In the genomic region with DNA sequence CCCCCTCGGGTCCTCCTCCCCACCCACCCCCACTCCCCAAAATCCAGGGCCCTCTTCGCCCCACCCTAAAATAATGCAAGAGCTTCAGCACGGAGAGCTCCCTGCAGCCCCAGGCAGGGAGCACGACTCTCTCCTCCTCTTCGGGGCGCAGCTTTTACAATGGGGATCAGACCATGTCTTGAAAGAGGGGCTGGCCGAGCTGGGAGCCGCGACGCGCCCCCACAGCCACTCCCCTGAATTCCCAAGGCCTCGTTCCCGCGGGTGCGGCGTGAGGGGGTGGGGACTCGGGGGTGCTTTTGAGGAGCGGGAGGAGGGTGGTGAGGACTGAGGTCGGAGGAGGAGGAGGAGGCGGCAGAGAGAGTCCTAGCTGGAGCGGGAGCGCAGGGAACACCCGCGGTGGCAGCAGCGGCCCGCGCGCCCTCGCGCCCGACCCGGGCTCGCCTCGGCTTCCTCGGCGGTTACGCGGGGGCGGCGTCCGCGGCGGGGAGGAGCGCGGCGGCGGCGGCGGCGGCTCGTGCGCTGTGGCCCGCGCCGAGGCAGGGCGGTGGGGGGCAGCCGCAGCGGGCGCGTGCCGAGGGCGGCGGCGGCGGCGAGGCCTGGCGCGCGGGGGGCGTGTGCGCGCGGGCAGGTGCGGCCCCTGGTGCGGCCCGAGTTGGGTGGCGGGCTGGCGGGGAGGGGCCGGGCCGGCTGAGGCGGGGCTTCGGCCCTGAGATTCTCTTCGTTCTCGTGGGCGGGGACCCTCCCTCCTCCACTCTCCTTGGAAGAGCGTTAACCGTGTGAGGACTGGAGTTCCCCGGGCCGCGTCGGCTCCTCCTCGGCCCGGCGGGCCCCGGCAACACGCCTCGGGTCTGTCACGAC, we compare ENCODE assay signal across 9 cellular contexts. TPM values are rescaled to one million over a fixed set of nuclear protein-coding genes. Genes with fewer than 3 reads are reported as not detected.
A peak's percentile ranks its signal among the peaks of the same experiment; 100 is the strongest.
DNase-seq lines count a peak whose midpoint lies in the region; ATAC-seq, FAIRE-seq and TF ChIP-seq lines count a peak whose summit lies in the region.
"Had no signal": no experiment of that assay in that cellular context is flagged by ENCODE, and none has a peak within 500 bp of the region (broad histone marks: within the 10 kb centered on the region; RNA-seq: fewer than 3 reads in every experiment).

ANKS1B (minus strand) TSS at position 666 of the 858 bp plus-strand sequence. CDS start 699 bp downstream, outside the sequence.

- H3K27ac ChIP-seq in BLaER1, result peak within 1 kb of the TSS; percentile 92
- no peak within 1 kb of the TSS for H3K27ac ChIP-seq in GM12878 (ENCODE audit: control insufficient read depth, insufficient read depth)
- H3K27ac ChIP-seq in sigmoid colon, result peak within 1 kb of the TSS; percentile 80 to 88 (median 84)

- H4K20me1 ChIP-seq in BLaER1, result no peaks in the 10 kb centered on the region
- no peaks in the 10 kb centered on the region for H4K20me1 ChIP-seq in GM12878 (ENCODE audit: control insufficient read depth, insufficient read depth)

- no peak for FAIRE-seq in GM12878 (lab: Jason Lieb, UNC)

- intact Hi-C loops in GM12878 (cut with micrococcal nuclease; ENCODE audit: unreplicated experiment) (no loop called here), sigmoid colon (cut with DNase I) (loop anchor here (1.0 to 2.0 kb wide), 2 partner anchors 74 to 174 kb away; no protein-coding TSS in a partner anchor)

- RAD21 ChIA-PET in GM12878 (lab: Charles Lee; ENCODE audit: unreplicated experiment), result interaction anchor here (0.5 kb wide), 1 partner anchor 72 kb away, joined by 3 read pairs; no protein-coding TSS in a partner anchor

- ATAC-seq in HG03442 (IDR thresholded peaks at IDR 0.05; ENCODE audit: unreplicated experiment) (peak; percentile 60), GM12878 (peak; percentile 70)

- 0 out of 2 replicates have a peak, but pooled peaks cover 5% of the 10 kb centered on the region for H3K9me3 ChIP-seq in BLaER1
- H3K9me3 ChIP-seq in GM12878 (replicated peaks; ENCODE audit: control insufficient read depth, insufficient read depth, low read length), result no peaks in the 10 kb centered on the region
- H3K9me3 ChIP-seq in sigmoid colon, result no peaks in the 10 kb centered on the region

- in situ Hi-C loops in GM12878 (cut with MboI), result no loop called here

- H3K9ac ChIP-seq in BLaER1, result peak within 1 kb of the TSS; percentile 89
- H3K9ac ChIP-seq in GM12878 (ENCODE audit: control insufficient read depth, insufficient read depth, low read length), result no peak within 1 kb of the TSS; the same call in 1 of the 2 replicates

- DNase-seq in GM19238 (ENCODE audit: insufficient read length, low spot score) (peak; percentile 14), NCI-H82 (lab: John Stamatoyannopoulos, UW) (peak; percentile 94), GM12878 (ENCODE audit: low read depth, low spot score) (no peak), sigmoid colon (peak; percentile 74), T-helper 9 cell (no peak)

- TF ChIP-seq POLR2A in GM12878 (IDR thresholded peaks at IDR 0.05; ENCODE audit: low read depth, low read length) (no peak), sigmoid colon (IDR thresholded peaks at IDR 0.05) (no peak)

- H2AFZ ChIP-seq in GM12878 (ENCODE audit: control insufficient read depth, low read depth, low read length), result peak within 1 kb of the TSS; percentile 35

- H3K27me3 ChIP-seq in BLaER1, result no peaks in the 10 kb centered on the region
- peaks cover 0 to 8% of the 10 kb centered on the region in 2 experiments; a peak in 2 of 4 replicates for H3K27me3 ChIP-seq in GM12878 (replicated peaks in 1 of 2; ENCODE audit: control insufficient read depth in 2 of 2, insufficient read depth in 2 of 2, low read length in 1 of 2)
- H3K27me3 ChIP-seq in sigmoid colon, result no peaks in the 10 kb centered on the region

- no peak for TF ChIP-seq CTCF in GM12878 (IDR thresholded peaks at IDR 0.05 in 2 of 3, conservative IDR thresholded peaks at IDR 0.05 in 1 of 3; ENCODE audit: control insufficient read depth in 2 of 3, extremely low read depth in 1 of 3, insufficient read depth in 1 of 3, low read depth in 3 of 3, low read length in 3 of 3)
- no peak for TF ChIP-seq CTCF in sigmoid colon (IDR thresholded peaks at IDR 0.05)

- H3K4me2 ChIP-seq in BLaER1, result peak within 1 kb of the TSS; percentile 91
- H3K4me2 ChIP-seq in GM12878 (ENCODE audit: control insufficient read depth, insufficient read depth), result peak within 1 kb of the TSS; percentile 92

- TF ChIP-seq EP300 in GM12878 (IDR thresholded peaks at IDR 0.05; ENCODE audit: borderline replicate concordance in 1 of 2, control insufficient read depth in 1 of 2, low read depth in 2 of 2, low read length in 2 of 2) (no peak), sigmoid colon (IDR thresholded peaks at IDR 0.05) (no peak)

- 11% methylated on average over 40 of the region's 98 CpGs for WGBS in GM12878 (ENCODE audit: insufficient coverage, insufficient replicate concordance, low lambda C conversion rate, missing lambda C conversion rate)
- 1% methylated on average over 98 of the region's 98 CpGs for WGBS in sigmoid colon, 2 donors

- POLR2A ChIA-PET in GM12878 (lab: Charles Lee), result no interaction called here

- SMC1A ChIA-PET in GM12878 (lab: Charles Lee; ENCODE audit: uncharacterized antibody, unreplicated experiment), result no interaction called here

- H3K4me3 ChIP-seq in BLaER1 (peak within 1 kb of the TSS; percentile 85), GM12878 (peak within 1 kb of the TSS; percentile 53; the same call in 1 of the 2 replicates), iPS-11a (ENCODE audit: low read depth, low read length) (peak within 1 kb of the TSS; percentile 71), sigmoid colon (peak within 1 kb of the TSS; percentile 71 to 82 (median 80))

- no TSS peak for BruUV-seq in GM12878 (replicated peaks; lab: Mats Ljungman, UMichigan)

- H3K36me3 ChIP-seq in BLaER1 (no peaks in the 10 kb centered on the region), GM12878 (ENCODE audit: control insufficient read depth in 2 of 2, insufficient read depth in 2 of 2, low read length in 1 of 2) (no peaks in the 10 kb centered on the region), sigmoid colon (no peaks in the 10 kb centered on the region)

- no peak for TF ChIP-seq RAD21 in GM12878 (IDR thresholded peaks at IDR 0.05; ENCODE audit: insufficient read depth, low read depth, low read length)

- CTCF ChIA-PET in GM12878 (lab: Yijun Ruan, JAX), result no interaction called here

- H3K4me1 ChIP-seq in BLaER1 (peaks cover 31% of the 10 kb centered on the region), GM12878 (ENCODE audit: control insufficient read depth, insufficient read depth, low read length) (peaks cover 2% of the 10 kb centered on the region; the same call in 1 of the 2 replicates), sigmoid colon (peaks cover 0 to 23% (median 19%) of the 10 kb centered on the region in 4 donors)

- no peaks in the 10 kb centered on the region for H3K79me2 ChIP-seq in GM12878 (ENCODE audit: control insufficient read depth, insufficient read depth, low read length)

TF ChIP-seq in GM12878, 131 proteins besides CTCF, POLR2A, EP300 and RAD21:
- TF ChIP-seq RB1 (IDR thresholded peaks at IDR 0.05; ENCODE audit: borderline replicate concordance), result no peak
- peak in 1 of 2 experiments; percentile 49; a peak in 2 of 4 replicates for TF ChIP-seq BHLHE40 (IDR thresholded peaks at IDR 0.05; ENCODE audit: borderline replicate concordance in 1 of 2, low read depth in 2 of 2, low read length in 1 of 2)
- TF ChIP-seq EGR1 (IDR thresholded peaks at IDR 0.05; ENCODE audit: borderline replicate concordance in 1 of 2, low read depth in 2 of 2, low read length in 2 of 2), result 0 out of 3 replicates have a peak, but pooled peaks of 1 of the 2 experiments have one; percentile 56
TF ChIP-seq in GM12878: peak in this region for 2.

RNA-seq across cellular contexts. Expression of gene ANKS1B, which starts in this region (rescaled TPM):
- total RNA-seq in GM12878 (2013; cell fraction: nucleolus; rRNA removed), result 0.20 TPM in 1 of 2 replicates, not detected in the other
- total RNA-seq in GM12878 (2014; rRNA removed) (not detected in 2 replicates), GM12878 (2014; rRNA removed; fragmentation: Illumina TruSeq; extraction: Trizol) (not detected in 2 replicates), GM12878 (2021) (not detected in 2 replicates), sigmoid colon (10 to 100 TPM; 27.7 to 57.3 (median 37.1) TPM)
- 0.84 TPM for polyA plus RNA-seq in GM12878 (2011; ENCODE audit: low read depth)
- polyA plus RNA-seq in GM12878 (2011; rRNA removed) (0.03 TPM in 1 of 2 replicates, not detected in the other), GM12878 (2014; fragmentation: Illumina TruSeq; extraction: Trizol) (not detected in 2 replicates), GM12878 (2014; fragmentation: Nextera tagmentation; extraction: Ambion mirVana) (1 to 10 TPM in 1 of 2 experiments, under 1 TPM in 1; 0.82 to 1.3 TPM), GM12878 (2014; rRNA removed) (not detected in 2 replicates), GM12878 (2016; fragmentation: Nextera tagmentation; extraction: Ambion mirVana) (under 1 TPM in 1 of 2 experiments, not detected in 1; 0.16 TPM), sigmoid colon (1 to 10 TPM in 2 of 3 donors, not detected in 1; 1.0 to 1.2 TPM)
- not detected in 2 replicates for polyA plus RNA-seq in GM12878 (2011; cell fraction: cytosol; rRNA removed)
- 0.04 and 0.06 TPM in 2 replicates for polyA plus RNA-seq in GM12878 (2011; cell fraction: nucleus; rRNA removed)
- polyA plus RNA-seq in GM12878 (2012), result not detected in 2 replicates
- polyA minus RNA-seq in GM12878 (2011; rRNA and poly(A)+ RNA removed), result 0.77 TPM in 1 of 2 replicates, not detected in the other
- polyA minus RNA-seq in GM12878 (2011; cell fraction: cytosol; rRNA and poly(A)+ RNA removed), result not detected in 2 replicates
- 0.29 TPM in 1 of 2 replicates, not detected in the other for polyA minus RNA-seq in GM12878 (2011; cell fraction: nucleus; rRNA and poly(A)+ RNA removed)
- total RNA-seq: HT1080 had no signal

Comparison
In these comparisons a context has a peak if more than half of its experiments do, and no peak if none do; other contexts are left out.
1. RNA of gene ANKS1B (total RNA-seq): 27.7 to 57.3 TPM in sigmoid colon; 0.20 TPM in GM12878; every median in the first group is over 10 times any median in the second.
2. DNase-seq: peak in GM19238 (single experiment), NCI-H82 (single experiment) and sigmoid colon (single experiment); none in GM12878 (single experiment) and T-helper 9 cell (single experiment).
3. Peak in every context shown above with its lines, with median percentiles within 50 percentile points of each other: H3K4me3 ChIP-seq.